Comparison of ENCODE assay signal across 21 cellular contexts in genomic region chr5:54257366-54258118, GRCh38. TPM values are rescaled to one million over a fixed set of nuclear protein-coding genes. Genes with fewer than 3 reads are reported as not detected.
DNase-seq lines count a peak whose midpoint lies in the region; ATAC-seq and TF ChIP-seq lines count a peak whose summit lies in the region.
"Had no signal": no experiment of that assay in that cellular context is flagged by ENCODE, and none has a peak within 500 bp of the region (broad histone marks: within the 10 kb centered on the region; RNA-seq: fewer than 3 reads in every experiment).

No MANE protein-coding gene starts in this region.

- H3K9me3 Mint-ChIP-seq in activated naive CD8-positive, alpha-beta T cell treated with anti-CD3 and anti-CD28 coated beads, Interleukin-2, amount 50 U/mL, for 24 hours, result no peaks in the 10 kb centered on the region
- H3K9me3 Mint-ChIP-seq in naive thymus-derived CD8-positive, alpha-beta T cell, result no peaks in the 10 kb centered on the region
- H3K9me3 Mint-ChIP-seq: activated CD4-positive, alpha-beta memory T cell treated with anti-CD3 and anti-CD28 coated beads, Interleukin-2, amount 10 ng/mL, durations not matched to agents 7 days and 5 days; activated naive CD8-positive, alpha-beta T cell treated with anti-CD3 and anti-CD28 coated beads, Interleukin-2, amount 10 ng/mL, durations not matched to agents 7 days and 5 days; memory B cell; natural killer cell treated with Interleukin-12 subunit alpha and Interleukin-12 subunit beta and Interleukin-15 and Interleukin-18, amount 100 ng/mL, for 72 hours had no signal

- no peak overlapping the region for H2AFZ ChIP-seq in mammary epithelial cell (ENCODE audit: low read depth, low read length)

- peaks cover 40% of the 10 kb centered on the region for H3K79me2 ChIP-seq in mammary epithelial cell (ENCODE audit: insufficient read depth, low read length)

- in situ Hi-C loops in mammary epithelial cell (cut with MboI; ENCODE audit: low sequenced_read_pairs in 2 of 2), result loop anchor here (10.0 to 25.0 kb wide), 2 partner anchors 47 to 605 kb away; no protein-coding TSS in a partner anchor

- H3K27me3 ChIP-seq in mammary epithelial cell (ENCODE audit: insufficient read depth, low read length), result no peaks in the 10 kb centered on the region
- H3K27me3 ChIP-seq in breast epithelium, result no peaks in the 10 kb centered on the region
- H3K27me3 ChIP-seq in tibial artery, result no peaks in the 10 kb centered on the region
- H3K27me3 ChIP-seq: gastrocnemius medialis had no signal

- WGBS in mammary epithelial cell (ENCODE audit: low coverage, missing lambda C conversion rate), result 66% methylated on average over 6 of the region's 6 CpGs

- peaks cover 1% of the 10 kb centered on the region for H3K36me3 Mint-ChIP-seq in activated naive CD8-positive, alpha-beta T cell treated with anti-CD3 and anti-CD28 coated beads, Interleukin-2, amount 50 U/mL, for 24 hours (ENCODE audit: low read depth)
- peaks cover 0 to 3% (median 0%) of the 10 kb centered on the region in 3 donors for H3K36me3 Mint-ChIP-seq in naive thymus-derived CD8-positive, alpha-beta T cell
- H3K36me3 Mint-ChIP-seq: natural killer cell treated with Interleukin-12 subunit alpha and Interleukin-12 subunit beta and Interleukin-15 and Interleukin-18, amount 100 ng/mL, for 72 hours had no signal

- H3K4me1 ChIP-seq in mammary epithelial cell (ENCODE audit: insufficient read depth, low read length), result peaks cover 15% of the 10 kb centered on the region
- H3K4me1 ChIP-seq in breast epithelium, result no peaks in the 10 kb centered on the region
- H3K4me1 ChIP-seq in tibial artery, result peaks cover 0 to 5% (median 0%) of the 10 kb centered on the region in 4 donors
- H3K4me1 ChIP-seq: A549, HAP-1 had no signal

- CTCF ChIA-PET in mammary epithelial cell (lab: Charles Lee; ENCODE audit: low non-redundant PET), result interaction anchor here (0.5 kb wide), 1 partner anchor 54 kb away, joined by 4 read pairs; no protein-coding TSS in a partner anchor

- H3K9ac ChIP-seq in mammary epithelial cell (ENCODE audit: insufficient read depth, low read length), result no peak overlapping the region

- intact Hi-C loops in mammary epithelial cell (cut with micrococcal nuclease), result loop anchor here (2.0 kb wide), 1 partner anchor 53 kb away; the partner anchor contains the start of gene ARL15
- intact Hi-C loops in breast epithelium (cut with DNase I; ENCODE audit: low total_unique reads), result no loop called here
- intact Hi-C loops in tibial artery (cut with DNase I; ENCODE audit: low total_unique reads), result no loop called here

- POLR2A ChIA-PET in naive thymus-derived CD8-positive, alpha-beta T cell (lab: Charles Lee), result no interaction called here

- TF ChIP-seq POLR2A in breast epithelium (IDR thresholded peaks at IDR 0.05), result no peak

- BruUV-seq in mammary epithelial cell (replicated peaks; lab: Mats Ljungman, UMichigan), result no TSS peak

- H3K36me3 ChIP-seq in mammary epithelial cell (ENCODE audit: insufficient read depth, low read length) (no peaks in the 10 kb centered on the region), breast epithelium (no peaks in the 10 kb centered on the region), tibial artery (no peaks in the 10 kb centered on the region)
- H3K36me3 ChIP-seq: gastrocnemius medialis, HAP-1 had no signal

- H4K20me1 ChIP-seq in mammary epithelial cell (ENCODE audit: insufficient read depth, low read length), result no peaks in the 10 kb centered on the region

- H3K4me3 Mint-ChIP-seq in activated naive CD8-positive, alpha-beta T cell treated with anti-CD3 and anti-CD28 coated beads, Interleukin-2, amount 50 U/mL, for 24 hours, result no peak overlapping the region
- H3K4me3 Mint-ChIP-seq in naive thymus-derived CD8-positive, alpha-beta T cell, result no peak overlapping the region
- H3K4me3 Mint-ChIP-seq: activated CD4-positive, alpha-beta memory T cell treated with anti-CD3 and anti-CD28 coated beads, Interleukin-2, amount 10 ng/mL, durations not matched to agents 7 days and 5 days; activated naive CD8-positive, alpha-beta T cell treated with anti-CD3 and anti-CD28 coated beads, Interleukin-2, amount 10 ng/mL, durations not matched to agents 7 days and 5 days; memory B cell; natural killer cell treated with Interleukin-12 subunit alpha and Interleukin-12 subunit beta and Interleukin-15 and Interleukin-18, amount 100 ng/mL, for 72 hours had no signal

- no peak for ATAC-seq in activated naive CD8-positive, alpha-beta T cell treated with anti-CD3 and anti-CD28 coated beads, Interleukin-2, amount 50 U/mL, for 24 hours
- ATAC-seq in HG03439 (IDR thresholded peaks at IDR 0.05; ENCODE audit: unreplicated experiment), result no peak
- no peak for ATAC-seq in naive thymus-derived CD8-positive, alpha-beta T cell
- ATAC-seq: A549; gastrocnemius medialis; natural killer cell treated with Interleukin-12 subunit alpha and Interleukin-12 subunit beta and Interleukin-15 and Interleukin-18, amount 100 ng/mL, for 72 hours had no signal

- no peak overlapping the region for H3K4me3 ChIP-seq in mammary epithelial cell (replicated peaks in 1 of 3; ENCODE audit: insufficient read depth in 1 of 3, low read depth in 2 of 3, low read length in 3 of 3)
- H3K4me3 ChIP-seq in breast epithelium, result no peak overlapping the region
- no peak overlapping the region for H3K4me3 ChIP-seq in epithelial cell of esophagus (ENCODE audit: low read length)
- no peak overlapping the region for H3K4me3 ChIP-seq in tibial artery
- H3K4me3 ChIP-seq: A549, gastrocnemius medialis, HAP-1 had no signal

- H3K9me3 ChIP-seq in mammary epithelial cell (replicated peaks; ENCODE audit: insufficient read depth, low read length) (no peaks in the 10 kb centered on the region), breast epithelium (no peaks in the 10 kb centered on the region), tibial artery (no peaks in the 10 kb centered on the region)
- H3K9me3 ChIP-seq: A549, gastrocnemius medialis, HAP-1 had no signal

- dilution Hi-C loops in mammary epithelial cell (cut with HindIII; ENCODE audit: low sequenced_read_pairs), result no loop called here

- no peak overlapping the region for H3K4me2 ChIP-seq in mammary epithelial cell (ENCODE audit: insufficient read depth, low read depth, low read length)
- H3K4me2 ChIP-seq: A549 had no signal

- no peak for TF ChIP-seq CTCF in mammary epithelial cell (conservative IDR thresholded peaks at IDR 0.05 in 1 of 2, IDR thresholded peaks at IDR 0.05 in 1 of 2; ENCODE audit: extremely low read depth in 1 of 2, insufficient read depth in 1 of 2, low read depth in 1 of 2, low read length in 2 of 2)
- no peak for TF ChIP-seq CTCF in breast epithelium (IDR thresholded peaks at IDR 0.05)
- no peak for TF ChIP-seq CTCF in epithelial cell of esophagus (IDR thresholded peaks at IDR 0.05; ENCODE audit: insufficient read depth, low read depth, low read length, missing control alignments)
- no peak for TF ChIP-seq CTCF in tibial artery (IDR thresholded peaks at IDR 0.05)

- H3K27ac ChIP-seq in mammary epithelial cell (ENCODE audit: insufficient read depth, low read depth, low read length), result no peak overlapping the region
- no peak overlapping the region for H3K27ac ChIP-seq in breast epithelium
- no peak overlapping the region for H3K27ac ChIP-seq in tibial artery
- H3K27ac ChIP-seq: A549, gastrocnemius medialis had no signal

- DNase-seq in mammary epithelial cell (peak; percentile 74), breast epithelium (ENCODE audit: low spot score in 2 of 2) (no peak), NCI-H2107 treated with DMSO at 0.1 percent for 48 hours (lab: John Stamatoyannopoulos, UW; ENCODE audit: unreplicated experiment) (peak; percentile 79), epithelial cell of esophagus (ENCODE audit: low read depth) (peak; percentile 37), tibial artery (no peak)
- DNase-seq in activated naive CD8-positive, alpha-beta T cell treated with anti-CD3 and anti-CD28 coated beads, Interleukin-2, amount 50 U/mL, for 24 hours, result no peak
- DNase-seq in naive thymus-derived CD8-positive, alpha-beta T cell, result no peak
- DNase-seq: activated CD4-positive, alpha-beta memory T cell treated with anti-CD3 and anti-CD28 coated beads, Interleukin-2, amount 10 ng/mL, durations not matched to agents 7 days and 5 days; activated naive CD8-positive, alpha-beta T cell treated with anti-CD3 and anti-CD28 coated beads, Interleukin-2, amount 10 ng/mL, durations not matched to agents 7 days and 5 days; activated T-cell treated with anti-CD3 and anti-CD28 coated beads, Interleukin-2, amount 50 U/mL, for 48 hours; central memory CD4-positive, alpha-beta T cell; gastrocnemius medialis; GDM1; stimulated activated CD4-positive, alpha-beta T cell treated with anti-CD3 and anti-CD28 coated beads, Interleukin-12 subunit alpha, Interleukin-12 subunit beta, amount 100 ng/mL, for 4 hours; stimulated activated naive CD4-positive, alpha-beta T cell treated with Interleukin-2 at 50 U/mL for 16 hours; T-helper 1 cell had no signal

- peaks cover 17% of the 10 kb centered on the region for H3K4me1 Mint-ChIP-seq in activated naive CD8-positive, alpha-beta T cell treated with anti-CD3 and anti-CD28 coated beads, Interleukin-2, amount 50 U/mL, for 24 hours
- H3K4me1 Mint-ChIP-seq in naive thymus-derived CD8-positive, alpha-beta T cell, result peaks cover 19 to 45% (median 40%) of the 10 kb centered on the region in 4 donors

- no peak overlapping the region for H3K27ac Mint-ChIP-seq in activated naive CD8-positive, alpha-beta T cell treated with anti-CD3 and anti-CD28 coated beads, Interleukin-2, amount 50 U/mL, for 24 hours
- peak overlapping the region in 3 of 10 donors; percentile 17 to 46 (median 40) for H3K27ac Mint-ChIP-seq in naive thymus-derived CD8-positive, alpha-beta T cell
- H3K27ac Mint-ChIP-seq: activated CD4-positive, alpha-beta memory T cell treated with anti-CD3 and anti-CD28 coated beads, Interleukin-2, amount 10 ng/mL, durations not matched to agents 7 days and 5 days; activated naive CD8-positive, alpha-beta T cell treated with anti-CD3 and anti-CD28 coated beads, Interleukin-2, amount 10 ng/mL, durations not matched to agents 7 days and 5 days; memory B cell had no signal

- no peaks in the 10 kb centered on the region for H3K27me3 Mint-ChIP-seq in activated naive CD8-positive, alpha-beta T cell treated with anti-CD3 and anti-CD28 coated beads, Interleukin-2, amount 50 U/mL, for 24 hours
- H3K27me3 Mint-ChIP-seq in naive thymus-derived CD8-positive, alpha-beta T cell, result no peaks in the 10 kb centered on the region
- H3K27me3 Mint-ChIP-seq: activated CD4-positive, alpha-beta memory T cell treated with anti-CD3 and anti-CD28 coated beads, Interleukin-2, amount 10 ng/mL, durations not matched to agents 7 days and 5 days; activated naive CD8-positive, alpha-beta T cell treated with anti-CD3 and anti-CD28 coated beads, Interleukin-2, amount 10 ng/mL, durations not matched to agents 7 days and 5 days; memory B cell; natural killer cell treated with Interleukin-12 subunit alpha and Interleukin-12 subunit beta and Interleukin-15 and Interleukin-18, amount 100 ng/mL, for 72 hours had no signal

RNA-seq across cellular contexts. Expression of gene ARL15, which starts 52.8 kb away (rescaled TPM):
- total RNA-seq in mammary epithelial cell (10 to 100 TPM; 31.5 to 40.0 TPM), breast epithelium (10 to 100 TPM; 29.0 to 65.0 (median 42.9) TPM)
- polyA plus RNA-seq in mammary epithelial cell, result 12.6 TPM
- polyA minus RNA-seq in mammary epithelial cell, result 30.9 TPM
- total RNA-seq in naive thymus-derived CD8-positive, alpha-beta T cell, result 10 to 100 TPM in 1 of 2 experiments, 1 to 10 TPM in 1; 9.9 to 12.8 TPM
- polyA plus RNA-seq in naive thymus-derived CD8-positive, alpha-beta T cell, result 10 to 100 TPM; 10.4 to 15.2 (median 12.4) TPM

Comparison
In these comparisons a context has a peak if more than half of its experiments do, and no peak if none do; other contexts are left out.
1. DNase-seq: peak in mammary epithelial cell (single experiment), NCI-H2107 treated with DMSO at 0.1 percent for 48 hours (single experiment) and epithelial cell of esophagus (single experiment); none in breast epithelium (0 of 2), activated naive CD8-positive, alpha-beta T cell treated with anti-CD3 and anti-CD28 coated beads, Interleukin-2, amount 50 U/mL, for 24 hours (single experiment), tibial artery (0 of 2) and naive thymus-derived CD8-positive, alpha-beta T cell (0 of 10).